8 cellular contexts compared by ENCODE assay signal in genomic region chr3:115148142-115148790, GRCh38. TPM values are rescaled to one million over a fixed set of nuclear protein-coding genes. Genes with fewer than 3 reads are reported as not detected.
DNase-seq lines count a peak whose midpoint lies in the region; ATAC-seq, FAIRE-seq and TF ChIP-seq lines count a peak whose summit lies in the region.

No MANE protein-coding gene starts in this region.

- H3K27ac ChIP-seq in K562 (ENCODE audit: extremely low read depth, low read depth, low read length) (peak overlapping the region; percentile 88), lung (ENCODE audit: low read depth in 1 of 2, low read length in 1 of 2) (peak overlapping the region; percentile 99), vagina (peak overlapping the region; percentile 95)

- H3K4me3 ChIP-seq in Jurkat, Clone E6-1 (ENCODE audit: low read length), result peak overlapping the region; percentile 77
- H3K4me3 ChIP-seq in K562 (peak overlapping the region; percentile 72), lung (peak overlapping the region; percentile 92), vagina (peak overlapping the region; percentile 61 to 80)

- H3K9me1 ChIP-seq in K562 (ENCODE audit: control insufficient read depth, insufficient read depth, low read length), result no peaks in the 10 kb centered on the region

- H3K4me1 Mint-ChIP-seq in activated T-cell treated with anti-CD3 and anti-CD28 coated beads, Interleukin-2, amount 50 U/mL, for 4 hours (ENCODE audit: low read depth), result peaks cover 27% of the 10 kb centered on the region

- POLR2A ChIA-PET in K562 (lab: Yijun Ruan, JAX), result interaction anchor here (0.6 kb wide), 1 partner anchor 1004 kb away, joined by 3 read pairs; no protein-coding TSS in a partner anchor

- in situ Hi-C loops in K562 (cut with MboI), result no loop called here

- H3K27me3 ChIP-seq in K562 (ENCODE audit: control insufficient read depth in 2 of 2, insufficient read depth in 2 of 2, low read length in 2 of 2), result no peaks in the 10 kb centered on the region
- no peaks in the 10 kb centered on the region for H3K27me3 ChIP-seq in lung (ENCODE audit: control insufficient read depth, insufficient read depth)
- H3K27me3 ChIP-seq in vagina, result no peaks in the 10 kb centered on the region

- peak overlapping the region; percentile 84 to 96 for H3K9ac ChIP-seq in K562 (ENCODE audit: insufficient read depth in 1 of 2, low read depth in 2 of 2, low read length in 2 of 2)

- 0 out of 4 replicates have a peak, but pooled peaks of 1 of the 2 experiments have one; percentile 4 for TF ChIP-seq RAD21 in K562 (CRISPR knock-in tag; conservative IDR thresholded peaks at IDR 0.05 in 1 of 2, IDR thresholded peaks at IDR 0.05 in 1 of 2)

- no peaks in the 10 kb centered on the region for H3K9me3 Mint-ChIP-seq in activated T-cell treated with anti-CD3 and anti-CD28 coated beads, Interleukin-2, amount 50 U/mL, for 4 hours

- peaks cover 7% of the 10 kb centered on the region; the same call in 2 of the 3 replicates for H3K79me2 ChIP-seq in K562 (ENCODE audit: control insufficient read depth, insufficient read depth, low read length)

- H3K36me3 ChIP-seq in K562 (ENCODE audit: control insufficient read depth, insufficient read depth, low read length) (no peaks in the 10 kb centered on the region), lung (ENCODE audit: control insufficient read depth in 2 of 2, insufficient read depth in 2 of 2, low read length in 2 of 2) (no peaks in the 10 kb centered on the region), vagina (no peaks in the 10 kb centered on the region)

- peak overlapping the region; percentile 79 for H3K4me2 ChIP-seq in K562 (ENCODE audit: insufficient read depth, low read length)

- peaks cover 4% of the 10 kb centered on the region for H3K36me3 Mint-ChIP-seq in activated T-cell treated with anti-CD3 and anti-CD28 coated beads, Interleukin-2, amount 50 U/mL, for 4 hours (ENCODE audit: insufficient read depth)

- H2AFZ ChIP-seq in K562 (ENCODE audit: low read depth, low read length), result peak overlapping the region; percentile 76

- no peaks in the 10 kb centered on the region for H3K9me3 ChIP-seq in K562 (replicated peaks; ENCODE audit: control insufficient read depth, insufficient read depth, low read depth, low read length)
- H3K9me3 ChIP-seq in lung (ENCODE audit: control insufficient read depth in 2 of 2, insufficient read depth in 1 of 2, low read length in 1 of 2), result no peaks in the 10 kb centered on the region
- H3K9me3 ChIP-seq in vagina, result no peaks in the 10 kb centered on the region

- 1% methylated on average over 18 of the region's 20 CpGs for WGBS in K562 (ENCODE audit: insufficient coverage, low coverage, missing lambda C conversion rate)
- WGBS in lung, 2 donors, result 1 to 3% methylated on average over 20 of the region's 20 CpGs

- FAIRE-seq in K562 (lab: Jason Lieb, UNC), result no peak

- CTCF ChIA-PET in K562 (lab: Yijun Ruan, JAX; ENCODE audit: low intra/inter-chr PET ratio), result no interaction called here

- H4K20me1 ChIP-seq in K562 (replicated peaks; ENCODE audit: control insufficient read depth, insufficient read depth, low read length), result no peaks in the 10 kb centered on the region

- ATAC-seq in activated T-cell treated with anti-CD3 and anti-CD28 coated beads, Interleukin-2, amount 50 U/mL, for 4 hours, result no peak
- ATAC-seq in K562, result peak; percentile 7; the same call in 2 of the 3 replicates
- ATAC-seq in lung (ENCODE audit: insufficient read depth, low FRiP score), result peak; percentile 1

- peaks cover 3 to 7% of the 10 kb centered on the region in 2 experiments; a peak in 2 of 5 replicates for H3K4me1 ChIP-seq in K562 (replicated peaks in 1 of 2; ENCODE audit: control insufficient read depth in 2 of 2, insufficient read depth in 2 of 2, low read length in 2 of 2)
- peaks cover 0 to 9% of the 10 kb centered on the region in 2 donors for H3K4me1 ChIP-seq in lung (ENCODE audit: control insufficient read depth in 2 of 2, insufficient read depth in 2 of 2, low read length in 2 of 2)
- H3K4me1 ChIP-seq in vagina, result peaks cover 16% of the 10 kb centered on the region

- intact Hi-C loops in K562 (cut with micrococcal nuclease) (no loop called here), vagina (cut with DNase I) (loop anchor here (10.0 kb wide), 1 partner anchor 523 kb away; no protein-coding TSS in a partner anchor)

- peak overlapping the region; percentile 93 for H3K4me3 Mint-ChIP-seq in activated T-cell treated with anti-CD3 and anti-CD28 coated beads, Interleukin-2, amount 50 U/mL, for 4 hours

- H3K27me3 Mint-ChIP-seq in activated T-cell treated with anti-CD3 and anti-CD28 coated beads, Interleukin-2, amount 50 U/mL, for 4 hours (ENCODE audit: low read depth), result no peaks in the 10 kb centered on the region

- TF ChIP-seq POLR2A in K562 (conservative IDR thresholded peaks at IDR 0.05) (peak; percentile 2; the same call in 1 of the 2 replicates), vagina (IDR thresholded peaks at IDR 0.05) (no peak)

- TF ChIP-seq EP300 in K562 (IDR thresholded peaks at IDR 0.05; ENCODE audit: low read length), result no peak

- TSS peak; percentile 77 for BruUV-seq in K562 (replicated peaks; lab: Mats Ljungman, UMichigan)

- no peak for DNase-seq in activated T-cell treated with anti-CD3 and anti-CD28 coated beads, Interleukin-2, amount 50 U/mL, for 4 hours
- no peak for DNase-seq in activated T-cell treated with anti-CD3 and anti-CD28 coated beads, Interleukin-2, amount 50 U/mL, for 1 hour
- no peak for DNase-seq in Jurkat, Clone E6-1 (ENCODE audit: low read depth, low spot score)
- no peak for DNase-seq in K562 (ENCODE audit: extremely low read depth in 1 of 4, low spot score in 3 of 4)
- DNase-seq in lung (ENCODE audit: low spot score), result no peak
- DNase-seq in vagina (ENCODE audit: extremely low spot score in 2 of 2), result no peak
- DNase-seq in NCI-H1417 treated with DMSO at 0.1 percent for 48 hours (lab: John Stamatoyannopoulos, UW), result no peak
- no peak for DNase-seq in DMS153 (lab: John Stamatoyannopoulos, UW)

- TF ChIP-seq CTCF in K562 (IDR thresholded peaks at IDR 0.05 in 2 of 3, conservative IDR thresholded peaks at IDR 0.05 in 1 of 3; ENCODE audit: insufficient read depth in 2 of 3, low read depth in 1 of 3, low read length in 3 of 3) (no peak), lung (IDR thresholded peaks at IDR 0.05; ENCODE audit: control extremely low read depth, extremely low read depth) (no peak), vagina (IDR thresholded peaks at IDR 0.05) (no peak)

TF ChIP-seq in K562, 482 proteins besides CTCF, POLR2A, EP300 and RAD21 (continues in another document):
- TF ChIP-seq NRF1 (conservative IDR thresholded peaks at IDR 0.05 in 1 of 2, IDR thresholded peaks at IDR 0.05 in 1 of 2) (peak in 1 of 2 experiments; percentile 20; a peak in 3 of 4 replicates), MAX (CRISPR knock-in tag; IDR thresholded peaks at IDR 0.05) (peak; percentile 28; the same call in 1 of the 2 replicates), SMAD4 (CRISPR knock-in tag; conservative IDR thresholded peaks at IDR 0.05) (0 out of 2 replicates have a peak, but pooled peaks have one; percentile 8), CCNT2 (IDR thresholded peaks at IDR 0.05; ENCODE audit: borderline replicate concordance, extremely low read depth, insufficient read length, low read depth, low read length) (peak; percentile 57), CBX3 (IDR thresholded peaks at IDR 0.05; ENCODE audit: borderline replicate concordance in 1 of 2, low read length in 2 of 2) (no peak), ZBTB9 (CRISPR knock-in tag; IDR thresholded peaks at IDR 0.05) (0 out of 2 replicates have a peak, but pooled peaks have one; percentile 33), NFRKB (IDR thresholded peaks at IDR 0.05; ENCODE audit: low read depth) (peak; percentile 10; the same call in 1 of the 2 replicates), ASH1L (IDR thresholded peaks at IDR 0.05; ENCODE audit: borderline replicate concordance, low read depth, partially characterized antibody) (no peak), MCM7 (IDR thresholded peaks at IDR 0.05) (no peak)

RNA-seq across cellular contexts. Expression of gene ZBTB20, which starts 1.2 kb away (rescaled TPM):
- 1 to 10 TPM in 2 of 3 donors, under 1 TPM in 1; 0.91 to 2.8 (median 1.8) TPM for total RNA-seq in activated T-cell treated with anti-CD3 and anti-CD28 coated beads, Interleukin-2, amount 50 U/mL, for 4 hours
- 2.5 TPM for polyA plus RNA-seq in Jurkat, Clone E6-1 (2012; ENCODE audit: insufficient read depth, insufficient read length)
- 2.2 and 5.1 TPM in 2 replicates for total RNA-seq in K562 (2011; cell fraction: chromatin; rRNA removed; ENCODE audit: low replicate concordance)
- total RNA-seq in K562 (2011; cell fraction: nucleolus; rRNA removed), result 1.2 and 2.0 TPM in 2 replicates
- 4.8 and 10.5 TPM in 2 replicates for total RNA-seq in K562 (2011; cell fraction: nucleoplasm; rRNA removed)
- total RNA-seq in K562 (2014; rRNA removed) (0.54 and 0.73 TPM in 2 replicates), K562 (2014; rRNA removed; fragmentation: Illumina TruSeq; extraction: Trizol) (1.7 and 2.2 TPM in 2 replicates), K562 (2015; rRNA removed; fragmentation: Illumina TruSeq; extraction: Trizol) (1.2 and 2.4 TPM in 2 replicates), K562 (2021) (1.6 and 2.8 TPM in 2 replicates), lung (10 to 100 TPM; 52.4 to 77.1 TPM), vagina (64.8 TPM)
- polyA plus RNA-seq in K562 (2011; rRNA removed) (0.08 and 0.22 TPM in 2 replicates), K562 (2014; fragmentation: Illumina TruSeq; extraction: Trizol) (0.19 and 0.57 TPM in 2 replicates), K562 (2014; fragmentation: Nextera tagmentation; extraction: Ambion mirVana) (under 1 TPM; 0.20 to 0.45 TPM), K562 (2014; rRNA removed) (0.17 and 0.45 TPM in 2 replicates), lung (1 to 10 TPM in 1 of 2 donors, under 1 TPM in 1; 0.74 to 3.3 TPM)
- 0.01 and 0.06 TPM in 2 replicates for polyA plus RNA-seq in K562 (2011; cell fraction: cytosol; rRNA removed)
- polyA plus RNA-seq in K562 (2011; cell fraction: nucleus; rRNA removed), result 0.14 and 0.81 TPM in 2 replicates
- polyA plus RNA-seq in K562 (2012), result 0.85 and 1.2 TPM in 2 replicates
- polyA minus RNA-seq in K562 (2011; rRNA and poly(A)+ RNA removed), result 0.48 and 2.8 TPM in 2 replicates
- polyA minus RNA-seq in K562 (2011; cell fraction: cytosol; rRNA and poly(A)+ RNA removed), result 0.38 TPM in 1 of 2 replicates, not detected in the other
- polyA minus RNA-seq in K562 (2011; cell fraction: nucleus; rRNA and poly(A)+ RNA removed), result 2.2 and 4.4 TPM in 2 replicates

Comparison
In these comparisons a context has a peak if more than half of its experiments do, and no peak if none do; other contexts are left out.
1. ATAC-seq: peak in K562 (single experiment) and lung (single experiment); none in activated T-cell treated with anti-CD3 and anti-CD28 coated beads, Interleukin-2, amount 50 U/mL, for 4 hours (0 of 2).
2. Peak in every context shown above with its lines, with median percentiles within 50 percentile points of each other: H3K4me3 ChIP-seq and H3K27ac ChIP-seq.